18 cellular contexts compared by ENCODE assay signal in the genomic region with DNA sequence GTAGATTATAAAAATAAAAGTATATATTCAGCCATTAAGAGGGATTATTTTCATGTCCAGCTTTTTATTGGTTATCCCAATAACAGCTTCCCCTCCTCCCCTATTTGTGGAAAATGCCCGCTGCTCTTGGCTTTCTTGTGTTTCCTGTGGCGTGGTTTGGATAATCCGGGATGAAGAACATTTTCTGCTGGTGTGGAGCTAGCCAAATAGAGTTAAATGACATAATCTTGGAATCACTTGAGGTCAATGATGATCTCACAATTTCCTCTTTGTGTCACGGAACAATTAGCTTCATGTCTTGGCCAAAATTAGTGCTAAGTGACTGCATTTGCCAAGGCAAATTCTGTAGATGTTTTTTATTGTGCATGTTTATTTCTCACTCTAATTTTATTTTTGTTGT.
"Had no signal": no experiment of that assay in that cellular context is flagged by ENCODE, and none has a peak within 500 bp of the region (broad histone marks: within the 10 kb centered on the region; RNA-seq: fewer than 3 reads in every experiment).

No MANE protein-coding gene starts in this region.

- H3K4me3 Mint-ChIP-seq: activated B cell treated with CpG ODN at 0.5 μM for 24 hours; activated CD8-positive, alpha-beta T cell treated with anti-CD3 and anti-CD28 coated beads, Interleukin-2, amount 10 ng/mL, durations not matched to agents 7 days and 5 days; activated naive CD8-positive, alpha-beta T cell treated with anti-CD3 and anti-CD28 coated beads for 36 hours; naive thymus-derived CD8-positive, alpha-beta T cell; stimulated activated memory B cell treated with anti-CD40 and anti-IgM and Interleukin-4, amounts not matched to agents 10 μg/mL and 1 μg/mL and 100 μg/mL, for 72 hours had no signal

- H3K27me3 Mint-ChIP-seq: activated B cell treated with CpG ODN at 0.5 μM for 24 hours; stimulated activated memory B cell treated with anti-CD40 and anti-IgM and Interleukin-4, amounts not matched to agents 10 μg/mL and 1 μg/mL and 100 μg/mL, for 72 hours had no signal

- H3K36me3 ChIP-seq: thyroid gland had no signal

- H3K27me3 ChIP-seq: foreskin keratinocyte, heart left ventricle, thyroid gland had no signal

- DNase-seq: activated B cell treated with CpG ODN at 0.5 μM for 24 hours; activated CD4-positive, alpha-beta T cell treated with anti-CD3 and anti-CD28 coated beads for 48 hours; activated CD8-positive, alpha-beta memory T cell treated with anti-CD3 and anti-CD28 coated beads, Interleukin-2, amount 50 U/mL, for 4 hours; activated CD8-positive, alpha-beta T cell treated with anti-CD3 and anti-CD28 coated beads, Interleukin-2, amount 10 ng/mL, durations not matched to agents 7 days and 5 days; activated gamma-delta T cell treated with Interleukin-2 at 50 U/mL for 16 hours; activated naive CD8-positive, alpha-beta T cell treated with anti-CD3 and anti-CD28 coated beads for 36 hours; activated T-cell treated with anti-CD3 and anti-CD28 coated beads, Interleukin-2, amount 50 U/mL, for 48 hours; heart left ventricle; mucosa of descending colon; naive thymus-derived CD8-positive, alpha-beta T cell; retina; T-helper 2 cell; thyroid gland had no signal

- H3K27ac Mint-ChIP-seq: activated B cell treated with CpG ODN at 0.5 μM for 24 hours; activated CD8-positive, alpha-beta T cell treated with anti-CD3 and anti-CD28 coated beads, Interleukin-2, amount 10 ng/mL, durations not matched to agents 7 days and 5 days; activated naive CD8-positive, alpha-beta T cell treated with anti-CD3 and anti-CD28 coated beads for 36 hours; naive thymus-derived CD8-positive, alpha-beta T cell; stimulated activated memory B cell treated with anti-CD40 and anti-IgM and Interleukin-4, amounts not matched to agents 10 μg/mL and 1 μg/mL and 100 μg/mL, for 72 hours had no signal

- H3K27ac ChIP-seq: foreskin keratinocyte, parathyroid adenoma, thyroid gland had no signal

- H3K4me1 ChIP-seq: parathyroid adenoma had no signal

- H3K9me3 ChIP-seq: heart left ventricle, mucosa of descending colon, thyroid gland had no signal

- ATAC-seq: activated CD8-positive, alpha-beta T cell treated with anti-CD3 and anti-CD28 coated beads, Interleukin-2, amount 10 ng/mL, durations not matched to agents 7 days and 5 days; esophagus mucosa; foreskin keratinocyte; mucosa of descending colon; naive thymus-derived CD8-positive, alpha-beta T cell; stimulated activated memory B cell treated with anti-CD40 and anti-IgM and Interleukin-4, amounts not matched to agents 10 μg/mL and 1 μg/mL and 100 μg/mL, for 72 hours had no signal

- H3K4me1 Mint-ChIP-seq: activated B cell treated with CpG ODN at 0.5 μM for 24 hours; stimulated activated memory B cell treated with anti-CD40 and anti-IgM and Interleukin-4, amounts not matched to agents 10 μg/mL and 1 μg/mL and 100 μg/mL, for 72 hours had no signal

- H3K9me3 Mint-ChIP-seq: activated B cell treated with CpG ODN at 0.5 μM for 24 hours; activated naive CD8-positive, alpha-beta T cell treated with anti-CD3 and anti-CD28 coated beads for 36 hours; naive thymus-derived CD8-positive, alpha-beta T cell; stimulated activated memory B cell treated with anti-CD40 and anti-IgM and Interleukin-4, amounts not matched to agents 10 μg/mL and 1 μg/mL and 100 μg/mL, for 72 hours had no signal

- H3K4me3 ChIP-seq: heart left ventricle, lung, mucosa of descending colon, thyroid gland had no signal

- H3K36me3 Mint-ChIP-seq: activated naive CD8-positive, alpha-beta T cell treated with anti-CD3 and anti-CD28 coated beads for 36 hours; naive thymus-derived CD8-positive, alpha-beta T cell; stimulated activated memory B cell treated with anti-CD40 and anti-IgM and Interleukin-4, amounts not matched to agents 10 μg/mL and 1 μg/mL and 100 μg/mL, for 72 hours had no signal
